7 cellular contexts compared by ENCODE assay signal in genomic region chr5:61330341-61330878, GRCh38. TPM values are rescaled to one million over a fixed set of nuclear protein-coding genes. Genes with fewer than 3 reads are reported as not detected.
DNase-seq lines count a peak whose midpoint lies in the region; ATAC-seq and TF ChIP-seq lines count a peak whose summit lies in the region.

No MANE protein-coding gene starts in this region.

- H3K36me3 ChIP-seq in right lobe of liver (no peaks in the 10 kb centered on the region), suprapubic skin (no peaks in the 10 kb centered on the region)

- intact Hi-C loops in right lobe of liver (cut with DNase I), result loop anchor here in 1 of 2 donors (10.0 kb wide), 1 partner anchor 314 kb away; no protein-coding TSS in a partner anchor

- H3K4me3 ChIP-seq in right lobe of liver (peak overlapping the region; percentile 91 to 98 (median 92)), suprapubic skin (peak overlapping the region; percentile 87)

- WGBS in right lobe of liver (ENCODE audit: insufficient coverage, low coverage, low lambda C conversion rate, missing lambda C conversion rate), result 2% methylated on average over 19 of the region's 32 CpGs
- 4% methylated on average over 20 of the region's 32 CpGs for WGBS in suprapubic skin

- in situ Hi-C loops in SK-MEL-5 (cut with HindIII; ENCODE audit: low pct_unique_long_range_greater_than_20kb, low sequenced_read_pairs), result no loop called here

- H3K27me3 ChIP-seq in right lobe of liver (no peaks in the 10 kb centered on the region), suprapubic skin (no peaks in the 10 kb centered on the region)

- H3K4me1 ChIP-seq in right lobe of liver, result peaks cover 0 to 11% (median 4%) of the 10 kb centered on the region in 4 donors
- H3K4me1 ChIP-seq in suprapubic skin, result peaks cover 43% of the 10 kb centered on the region

- TF ChIP-seq POLR2A in right lobe of liver (IDR thresholded peaks at IDR 0.05) (no peak), suprapubic skin (IDR thresholded peaks at IDR 0.05) (no peak)

- H3K27ac ChIP-seq in right lobe of liver, result peak overlapping the region; percentile 88 to 96 (median 94)
- peak overlapping the region; percentile 83 for H3K27ac ChIP-seq in suprapubic skin

- TF ChIP-seq CTCF in right lobe of liver (IDR thresholded peaks at IDR 0.05) (no peak), suprapubic skin (IDR thresholded peaks at IDR 0.05) (no peak)

- DNase-seq in ELR (ENCODE audit: low read depth) (peak; percentile 64), SK-MEL-5 (ENCODE audit: low read depth, low spot score) (peak; percentile 52), dedifferentiated amniotic fluid mesenchymal stem cell (ENCODE audit: extremely low spot score) (peak; percentile 54), right lobe of liver (peak; percentile 36 to 63 (median 54)), suprapubic skin (ENCODE audit: low spot score in 2 of 2) (peak in 1 of 2 donors; percentile 69)

- ATAC-seq in HG03439 (IDR thresholded peaks at IDR 0.05; ENCODE audit: unreplicated experiment) (peak; percentile 4), right lobe of liver (peak in 2 of 4 donors; percentile 0), GM19023 (IDR thresholded peaks at IDR 0.05; ENCODE audit: unreplicated experiment) (no peak)

- no peaks in the 10 kb centered on the region for H3K9me3 ChIP-seq in right lobe of liver
- no peaks in the 10 kb centered on the region for H3K9me3 ChIP-seq in suprapubic skin

- TF ChIP-seq EP300 in suprapubic skin (IDR thresholded peaks at IDR 0.05), result no peak

RNA-seq across cellular contexts. Expression of gene ZSWIM6, which starts 1.6 kb away (rescaled TPM):
- 4.7 and 5.4 TPM in 2 replicates for total RNA-seq in SK-MEL-5 (2014; rRNA removed; shearing (Covaris generic))
- polyA plus RNA-seq in SK-MEL-5 (2015; cell fraction: cytosol; rRNA removed), result 8.0 and 10.1 TPM in 2 replicates
- 32.1 and 35.3 TPM in 2 replicates for polyA plus RNA-seq in SK-MEL-5 (2015; cell fraction: nucleus; rRNA removed)
- total RNA-seq in right lobe of liver, result 1 to 10 TPM; 2.8 to 7.2 (median 4.1) TPM
- 10 to 100 TPM in 1 of 4 donors, 1 to 10 TPM in 3; 7.3 to 12.2 (median 8.2) TPM for total RNA-seq in suprapubic skin
